2 cellular contexts compared by ENCODE assay signal in genomic region chr14:88546621-88547385, GRCh38.
TF ChIP-seq lines count a peak whose summit lies in the region.

No MANE protein-coding gene starts in this region.

TF ChIP-seq in SK-N-SH, 30 proteins besides CTCF, POLR2A, EP300 and RAD21 (continued from another document):
- peak; percentile 28; the same call in 1 of the 2 replicates for TF ChIP-seq TCF12 (IDR thresholded peaks at IDR 0.05)
TF ChIP-seq in SK-N-SH: peak in this region for 1.

TF ChIP-seq in SK-N-SH treated with all-trans-retinoic acid at 6 μM for 48 hours, 23 proteins besides CTCF, POLR2A, EP300 and RAD21:
- TF ChIP-seq OSR1 (CRISPR knock-in tag; IDR thresholded peaks at IDR 0.05) = no peak
- no peak for TF ChIP-seq CSDC2 (CRISPR knock-in tag; IDR thresholded peaks at IDR 0.05)
